Comparison of ENCODE assay signal across 1 cellular context in genomic region chr17:72615627-72615991, GRCh38.
A peak's percentile ranks its signal among the peaks of the same experiment; 100 is the strongest.
TF ChIP-seq lines count a peak whose summit lies in the region.

No MANE protein-coding gene starts in this region.

TF ChIP-seq in HepG2, 621 proteins besides CTCF, POLR2A, EP300 and RAD21 (continued from another document and continues in another):
- TF ChIP-seq HNF1A (IDR thresholded peaks at IDR 0.05; ENCODE audit: low read depth), result no peak
- no peak for TF ChIP-seq HNF1A (CRISPR knock-in tag; IDR thresholded peaks at IDR 0.05; ENCODE audit: borderline replicate concordance)
- TF ChIP-seq ZFP37 (CRISPR knock-in tag; IDR thresholded peaks at IDR 0.05; ENCODE audit: borderline replicate concordance), result no peak
- TF ChIP-seq ZNF468 (CRISPR knock-in tag; IDR thresholded peaks at IDR 0.05), result no peak
- TF ChIP-seq, protein P1, sequence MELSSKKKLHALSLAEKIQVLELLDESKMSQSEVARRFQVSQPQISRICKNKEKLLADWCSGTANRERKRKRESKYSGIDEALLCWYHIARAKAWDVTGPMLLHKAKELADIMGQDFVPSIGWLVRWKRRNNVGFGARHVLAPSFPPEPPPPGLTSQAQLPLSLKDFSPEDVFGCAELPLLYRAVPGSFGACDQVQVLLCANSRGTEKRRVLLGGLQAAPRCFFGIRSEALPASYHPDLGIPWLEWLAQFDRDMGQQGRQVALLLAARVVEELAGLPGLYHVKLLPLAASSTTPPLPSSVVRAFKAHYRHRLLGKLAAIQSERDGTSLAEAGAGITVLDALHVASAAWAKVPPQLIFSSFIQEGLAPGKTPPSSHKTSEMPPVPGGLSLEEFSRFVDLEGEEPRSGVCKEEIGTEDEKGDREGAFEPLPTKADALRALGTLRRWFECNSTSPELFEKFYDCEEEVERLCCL (CRISPR knock-in tag; IDR thresholded peaks at IDR 0.05; ENCODE audit: borderline replicate concordance), result no peak
- TF ChIP-seq RARG (CRISPR knock-in tag; IDR thresholded peaks at IDR 0.05; ENCODE audit: low read depth), result no peak
- TF ChIP-seq PHF5A (CRISPR knock-in tag; IDR thresholded peaks at IDR 0.05; ENCODE audit: low read depth, unreplicated experiment), result no peak
- no peak for TF ChIP-seq MXD1 (CRISPR knock-in tag; IDR thresholded peaks at IDR 0.05)
- TF ChIP-seq ZNF337 (CRISPR knock-in tag; IDR thresholded peaks at IDR 0.05; ENCODE audit: borderline replicate concordance, low read depth), result no peak
- TF ChIP-seq TEAD3 (CRISPR knock-in tag; optimal IDR thresholded peaks at IDR 0.05; ENCODE audit: borderline replicate concordance), result peak; percentile 24
- TF ChIP-seq PTBP1 (IDR thresholded peaks at IDR 0.05; ENCODE audit: low read depth, low read length, poor library complexity, severe bottlenecking), result no peak
- TF ChIP-seq LCORL (IDR thresholded peaks at IDR 0.05), result no peak
- no peak for TF ChIP-seq LCORL (CRISPR knock-in tag; IDR thresholded peaks at IDR 0.05)
- peak; percentile 48; the same call in 1 of the 2 replicates for TF ChIP-seq MAX (IDR thresholded peaks at IDR 0.05)
- no peak for TF ChIP-seq KDM5B (CRISPR knock-in tag; IDR thresholded peaks at IDR 0.05; ENCODE audit: borderline replicate concordance)
- TF ChIP-seq, protein P2, sequence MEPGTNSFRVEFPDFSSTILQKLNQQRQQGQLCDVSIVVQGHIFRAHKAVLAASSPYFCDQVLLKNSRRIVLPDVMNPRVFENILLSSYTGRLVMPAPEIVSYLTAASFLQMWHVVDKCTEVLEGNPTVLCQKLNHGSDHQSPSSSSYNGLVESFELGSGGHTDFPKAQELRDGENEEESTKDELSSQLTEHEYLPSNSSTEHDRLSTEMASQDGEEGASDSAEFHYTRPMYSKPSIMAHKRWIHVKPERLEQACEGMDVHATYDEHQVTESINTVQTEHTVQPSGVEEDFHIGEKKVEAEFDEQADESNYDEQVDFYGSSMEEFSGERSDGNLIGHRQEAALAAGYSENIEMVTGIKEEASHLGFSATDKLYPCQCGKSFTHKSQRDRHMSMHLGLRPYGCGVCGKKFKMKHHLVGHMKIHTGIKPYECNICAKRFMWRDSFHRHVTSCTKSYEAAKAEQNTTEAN (CRISPR knock-in tag; conservative IDR thresholded peaks at IDR 0.05), result no peak
- no peak for TF ChIP-seq SKI (IDR thresholded peaks at IDR 0.05; ENCODE audit: partially characterized antibody)
- no peak for TF ChIP-seq PLRG1 (conservative IDR thresholded peaks at IDR 0.05)
- TF ChIP-seq SYNCRIP (IDR thresholded peaks at IDR 0.05; ENCODE audit: insufficient read depth, low read depth, low read length), result no peak
- TF ChIP-seq TAF15 (IDR thresholded peaks at IDR 0.05; ENCODE audit: low read depth, low read length, poor library complexity, severe bottlenecking), result no peak
- TF ChIP-seq, protein P3, sequence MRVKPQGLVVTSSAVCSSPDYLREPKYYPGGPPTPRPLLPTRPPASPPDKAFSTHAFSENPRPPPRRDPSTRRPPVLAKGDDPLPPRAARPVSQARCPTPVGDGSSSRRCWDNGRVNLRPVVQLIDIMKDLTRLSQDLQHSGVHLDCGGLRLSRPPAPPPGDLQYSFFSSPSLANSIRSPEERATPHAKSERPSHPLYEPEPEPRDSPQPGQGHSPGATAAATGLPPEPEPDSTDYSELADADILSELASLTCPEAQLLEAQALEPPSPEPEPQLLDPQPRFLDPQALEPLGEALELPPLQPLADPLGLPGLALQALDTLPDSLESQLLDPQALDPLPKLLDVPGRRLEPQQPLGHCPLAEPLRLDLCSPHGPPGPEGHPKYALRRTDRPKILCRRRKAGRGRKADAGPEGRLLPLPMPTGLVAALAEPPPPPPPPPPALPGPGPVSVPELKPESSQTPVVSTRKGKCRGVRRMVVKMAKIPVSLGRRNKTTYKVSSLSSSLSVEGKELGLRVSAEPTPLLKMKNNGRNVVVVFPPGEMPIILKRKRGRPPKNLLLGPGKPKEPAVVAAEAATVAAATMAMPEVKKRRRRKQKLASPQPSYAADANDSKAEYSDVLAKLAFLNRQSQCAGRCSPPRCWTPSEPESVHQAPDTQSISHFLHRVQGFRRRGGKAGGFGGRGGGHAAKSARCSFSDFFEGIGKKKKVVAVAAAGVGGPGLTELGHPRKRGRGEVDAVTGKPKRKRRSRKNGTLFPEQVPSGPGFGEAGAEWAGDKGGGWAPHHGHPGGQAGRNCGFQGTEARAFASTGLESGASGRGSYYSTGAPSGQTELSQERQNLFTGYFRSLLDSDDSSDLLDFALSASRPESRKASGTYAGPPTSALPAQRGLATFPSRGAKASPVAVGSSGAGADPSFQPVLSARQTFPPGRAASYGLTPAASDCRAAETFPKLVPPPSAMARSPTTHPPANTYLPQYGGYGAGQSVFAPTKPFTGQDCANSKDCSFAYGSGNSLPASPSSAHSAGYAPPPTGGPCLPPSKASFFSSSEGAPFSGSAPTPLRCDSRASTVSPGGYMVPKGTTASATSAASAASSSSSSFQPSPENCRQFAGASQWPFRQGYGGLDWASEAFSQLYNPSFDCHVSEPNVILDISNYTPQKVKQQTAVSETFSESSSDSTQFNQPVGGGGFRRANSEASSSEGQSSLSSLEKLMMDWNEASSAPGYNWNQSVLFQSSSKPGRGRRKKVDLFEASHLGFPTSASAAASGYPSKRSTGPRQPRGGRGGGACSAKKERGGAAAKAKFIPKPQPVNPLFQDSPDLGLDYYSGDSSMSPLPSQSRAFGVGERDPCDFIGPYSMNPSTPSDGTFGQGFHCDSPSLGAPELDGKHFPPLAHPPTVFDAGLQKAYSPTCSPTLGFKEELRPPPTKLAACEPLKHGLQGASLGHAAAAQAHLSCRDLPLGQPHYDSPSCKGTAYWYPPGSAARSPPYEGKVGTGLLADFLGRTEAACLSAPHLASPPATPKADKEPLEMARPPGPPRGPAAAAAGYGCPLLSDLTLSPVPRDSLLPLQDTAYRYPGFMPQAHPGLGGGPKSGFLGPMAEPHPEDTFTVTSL (CRISPR knock-in tag; IDR thresholded peaks at IDR 0.05; ENCODE audit: borderline replicate concordance), result no peak
- TF ChIP-seq HBP1 (CRISPR knock-in tag; IDR thresholded peaks at IDR 0.05; ENCODE audit: low read depth), result no peak
- TF ChIP-seq ZBTB49 (CRISPR knock-in tag; IDR thresholded peaks at IDR 0.05; ENCODE audit: borderline replicate concordance), result no peak
- TF ChIP-seq SNAI1 (CRISPR knock-in tag; IDR thresholded peaks at IDR 0.05; ENCODE audit: borderline replicate concordance), result no peak
- TF ChIP-seq ZNF674 (CRISPR knock-in tag; IDR thresholded peaks at IDR 0.05; ENCODE audit: low read depth), result no peak
- TF ChIP-seq HIVEP1 (CRISPR knock-in tag; IDR thresholded peaks at IDR 0.05), result no peak
- TF ChIP-seq, protein P4, sequence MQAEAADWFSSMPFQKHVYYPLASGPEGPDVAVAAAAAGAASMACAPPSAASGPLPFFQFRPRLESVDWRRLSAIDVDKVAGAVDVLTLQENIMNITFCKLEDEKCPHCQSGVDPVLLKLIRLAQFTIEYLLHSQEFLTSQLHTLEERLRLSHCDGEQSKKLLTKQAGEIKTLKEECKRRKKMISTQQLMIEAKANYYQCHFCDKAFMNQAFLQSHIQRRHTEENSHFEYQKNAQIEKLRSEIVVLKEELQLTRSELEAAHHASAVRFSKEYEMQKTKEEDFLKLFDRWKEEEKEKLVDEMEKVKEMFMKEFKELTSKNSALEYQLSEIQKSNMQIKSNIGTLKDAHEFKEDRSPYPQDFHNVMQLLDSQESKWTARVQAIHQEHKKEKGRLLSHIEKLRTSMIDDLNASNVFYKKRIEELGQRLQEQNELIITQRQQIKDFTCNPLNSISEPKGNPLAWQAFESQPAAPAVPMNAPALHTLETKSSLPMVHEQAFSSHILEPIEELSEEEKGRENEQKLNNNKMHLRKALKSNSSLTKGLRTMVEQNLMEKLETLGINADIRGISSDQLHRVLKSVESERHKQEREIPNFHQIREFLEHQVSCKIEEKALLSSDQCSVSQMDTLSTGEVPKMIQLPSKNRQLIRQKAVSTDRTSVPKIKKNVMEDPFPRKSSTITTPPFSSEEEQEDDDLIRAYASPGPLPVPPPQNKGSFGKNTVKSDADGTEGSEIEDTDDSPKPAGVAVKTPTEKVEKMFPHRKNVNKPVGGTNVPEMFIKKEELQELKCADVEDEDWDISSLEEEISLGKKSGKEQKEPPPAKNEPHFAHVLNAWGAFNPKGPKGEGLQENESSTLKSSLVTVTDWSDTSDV (CRISPR knock-in tag; IDR thresholded peaks at IDR 0.05), result no peak
- TF ChIP-seq DR1 (CRISPR knock-in tag; IDR thresholded peaks at IDR 0.05), result no peak
- TF ChIP-seq ZKSCAN8 (CRISPR knock-in tag; IDR thresholded peaks at IDR 0.05; ENCODE audit: borderline replicate concordance), result no peak
- TF ChIP-seq ZNF781 (CRISPR knock-in tag; IDR thresholded peaks at IDR 0.05; ENCODE audit: borderline replicate concordance, not compliant biosample characterization), result no peak
- 0 out of 2 replicates have a peak, but pooled peaks have one; percentile 63 for TF ChIP-seq THAP7 (CRISPR knock-in tag; IDR thresholded peaks at IDR 0.05)
- no peak for TF ChIP-seq SIN3A (IDR thresholded peaks at IDR 0.05; ENCODE audit: borderline replicate concordance, low read depth, low read length)
- 0 out of 2 replicates have a peak, but pooled peaks have one; percentile 31 for TF ChIP-seq ZNF777 (CRISPR knock-in tag; IDR thresholded peaks at IDR 0.05)
- TF ChIP-seq TEF (CRISPR knock-in tag; IDR thresholded peaks at IDR 0.05), result no peak
